Comparison of ENCODE assay signal across 15 cellular contexts in genomic region chr19:7188682-7189629, GRCh38.
DNase-seq lines count a peak whose midpoint lies in the region; ATAC-seq lines count a peak whose summit lies in the region.
"Had no signal": no experiment of that assay in that cellular context is flagged by ENCODE, and none has a peak within 500 bp of the region (broad histone marks: within the 10 kb centered on the region; RNA-seq: fewer than 3 reads in every experiment).

No MANE protein-coding gene starts in this region.

- no peaks in the 10 kb centered on the region for H3K27me3 ChIP-seq in CD8-positive, alpha-beta memory T cell (ENCODE audit: insufficient read depth, low read length, poor library complexity, severe bottlenecking)

- H3K36me3 Mint-ChIP-seq in CD8-positive, alpha-beta memory T cell = no peaks in the 10 kb centered on the region
- H3K36me3 Mint-ChIP-seq: naive B cell, T-cell had no signal

- ATAC-seq in GM19351 (IDR thresholded peaks at IDR 0.05; ENCODE audit: unreplicated experiment) = no peak
- no peak for ATAC-seq in GM19463 (IDR thresholded peaks at IDR 0.05; ENCODE audit: unreplicated experiment)
- ATAC-seq: PC-3, T-cell had no signal

- POLR2A ChIA-PET in CD8-positive, alpha-beta memory T cell (lab: Charles Lee) = no interaction called here

- peak; percentile 37 for DNase-seq in HuH-7.5 (ENCODE audit: low spot score)
- peak; percentile 30 for DNase-seq in NCI-H748 treated with DMSO at 0.1 percent for 48 hours (lab: John Stamatoyannopoulos, UW)
- peak; percentile 78 for DNase-seq in cardiac septum (ENCODE audit: low spot score)
- peak; percentile 84 for DNase-seq in pulmonary artery endothelial cell (ENCODE audit: low read depth, low spot score)
- no peak for DNase-seq in CD8-positive, alpha-beta memory T cell
- no peak for DNase-seq in kidney tubule cell (ENCODE audit: low spot score)
- DNase-seq: activated T-cell treated with anti-CD3 and anti-CD28 coated beads, Interleukin-2, amount 50 U/mL, for 48 hours; CD4-positive, alpha-beta T cell; cortex of kidney; naive B cell; NCI-H2107; PC-3; T-cell had no signal

- no peak overlapping the region for H3K4me3 ChIP-seq in CD8-positive, alpha-beta memory T cell (ENCODE audit: low read length)

- H3K9me3 ChIP-seq in CD8-positive, alpha-beta memory T cell (ENCODE audit: low read length) = no peaks in the 10 kb centered on the region

- intact Hi-C loops in cardiac septum (cut with DNase I) = no loop called here

- peak overlapping the region in 2 of 8 donors; percentile 16 to 33 for H3K27ac Mint-ChIP-seq in CD8-positive, alpha-beta memory T cell
- H3K27ac Mint-ChIP-seq: CD4-positive, alpha-beta T cell; T-cell had no signal

- H3K27me3 Mint-ChIP-seq in CD8-positive, alpha-beta memory T cell = no peaks in the 10 kb centered on the region
- H3K27me3 Mint-ChIP-seq: CD4-positive, alpha-beta T cell; naive B cell; T-cell had no signal

- no peaks in the 10 kb centered on the region for H3K9me3 Mint-ChIP-seq in CD8-positive, alpha-beta memory T cell
- H3K9me3 Mint-ChIP-seq: CD4-positive, alpha-beta T cell; naive B cell; T-cell had no signal

- H3K36me3 ChIP-seq in CD8-positive, alpha-beta memory T cell (ENCODE audit: insufficient read depth, low read length) = no peaks in the 10 kb centered on the region

- H3K4me1 Mint-ChIP-seq in CD8-positive, alpha-beta memory T cell = peaks cover 39 to 60% (median 49%) of the 10 kb centered on the region in 3 donors

- H3K27ac ChIP-seq in CD8-positive, alpha-beta memory T cell (ENCODE audit: low read depth, low read length) = no peak overlapping the region

- H3K4me3 Mint-ChIP-seq in CD8-positive, alpha-beta memory T cell = peak overlapping the region in 1 of 7 donors; percentile 44
- H3K4me3 Mint-ChIP-seq: CD4-positive, alpha-beta T cell; T-cell had no signal

- peaks cover 35% of the 10 kb centered on the region for H3K4me1 ChIP-seq in CD8-positive, alpha-beta memory T cell (ENCODE audit: insufficient read depth, low read length)

- CTCF ChIA-PET in CD8-positive, alpha-beta memory T cell (lab: Charles Lee) = no interaction called here

Comparison
In these comparisons a context has a peak if more than half of its experiments do, and no peak if none do; other contexts are left out.
1. DNase-seq: peak in HuH-7.5 (single experiment), NCI-H748 treated with DMSO at 0.1 percent for 48 hours (single experiment), cardiac septum (single experiment) and pulmonary artery endothelial cell (single experiment); none in CD8-positive, alpha-beta memory T cell (0 of 5) and kidney tubule cell (single experiment).